ENCODE assay signal across 8 cellular contexts in the genomic region with DNA sequence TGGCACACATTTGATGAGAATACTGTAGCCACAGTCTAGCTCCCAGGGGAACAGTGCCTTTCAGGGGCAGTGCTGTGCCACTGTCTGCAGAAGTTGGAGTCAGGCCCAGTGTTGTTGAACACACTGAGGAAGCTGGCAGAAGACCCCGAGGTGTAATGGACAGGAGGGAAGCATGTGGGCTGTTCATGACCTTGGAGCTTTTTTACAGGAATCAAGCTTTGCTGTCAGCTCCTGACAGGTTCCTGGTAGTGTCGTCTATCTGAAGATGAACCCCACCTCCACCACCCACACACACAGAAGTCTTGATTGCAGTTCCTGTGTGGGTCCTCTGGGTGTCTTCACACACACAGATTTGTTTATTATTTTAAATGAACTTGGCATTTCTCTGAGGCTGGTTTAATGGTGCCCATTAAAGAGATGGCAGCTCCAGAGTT. TPM values are rescaled to one million over a fixed set of nuclear protein-coding genes. Genes with fewer than 3 reads are reported as not detected.
A peak's percentile ranks its signal among the peaks of the same experiment; 100 is the strongest.
DNase-seq lines count a peak whose midpoint lies in the region; ATAC-seq and TF ChIP-seq lines count a peak whose summit lies in the region.

No MANE protein-coding gene starts in this region.

- H3K4me3 ChIP-seq in AG10803 (ENCODE audit: low read length) = no peak overlapping the region
- H3K4me3 ChIP-seq in stomach = no peak overlapping the region

- TF ChIP-seq POLR2A in stomach (IDR thresholded peaks at IDR 0.05) = no peak

- H3K27me3 ChIP-seq in stomach = no peaks in the 10 kb centered on the region

- H3K36me3 Mint-ChIP-seq in activated T-cell treated with anti-CD3 and anti-CD28 coated beads, Interleukin-2, amount 50 U/mL, for 4 hours (ENCODE audit: insufficient read depth) = peaks cover 14% of the 10 kb centered on the region

- H3K27ac ChIP-seq in stomach = peak overlapping the region in 4 of 5 donors; percentile 12 to 56 (median 35)

- intact Hi-C loops in left ventricle myocardium superior (cut with micrococcal nuclease) (no loop called here), stomach (cut with DNase I; ENCODE audit: low total_unique reads) (no loop called here)

- peaks cover 6 to 55% (median 30%) of the 10 kb centered on the region in 4 donors for H3K4me1 ChIP-seq in stomach

- H3K27me3 Mint-ChIP-seq in activated T-cell treated with anti-CD3 and anti-CD28 coated beads, Interleukin-2, amount 50 U/mL, for 4 hours (ENCODE audit: low read depth) = no peaks in the 10 kb centered on the region

- TF ChIP-seq EP300 in stomach (IDR thresholded peaks at IDR 0.05) = no peak

- no peaks in the 10 kb centered on the region for H3K36me3 ChIP-seq in stomach

- H3K4me1 Mint-ChIP-seq in activated T-cell treated with anti-CD3 and anti-CD28 coated beads, Interleukin-2, amount 50 U/mL, for 4 hours (ENCODE audit: low read depth) = peaks cover 90% of the 10 kb centered on the region

- ATAC-seq in GM18508 (IDR thresholded peaks at IDR 0.05; ENCODE audit: insufficient read depth, unreplicated experiment) (peak; percentile 40), HG02852 (IDR thresholded peaks at IDR 0.05; ENCODE audit: unreplicated experiment) (peak; percentile 68), left ventricle myocardium superior (peak; percentile 80)
- ATAC-seq in activated T-cell treated with anti-CD3 and anti-CD28 coated beads, Interleukin-2, amount 50 U/mL, for 4 hours = peak; percentile 76 to 77

- WGBS in stomach, 5 donors = 17 to 45% (median 33%) methylated on average over 2 of the region's 2 CpGs

- H3K9me3 Mint-ChIP-seq in activated T-cell treated with anti-CD3 and anti-CD28 coated beads, Interleukin-2, amount 50 U/mL, for 4 hours = no peaks in the 10 kb centered on the region

- peak; percentile 47 for TF ChIP-seq CTCF in AG10803 (conservative IDR thresholded peaks at IDR 0.05; ENCODE audit: low read length)
- TF ChIP-seq CTCF in stomach (IDR thresholded peaks at IDR 0.05) = peak in 1 of 7 experiments; percentile 16

- DNase-seq in AG10803 (ENCODE audit: low read depth) (peak; percentile 32), NCI-H1694 (lab: John Stamatoyannopoulos, UW) (peak; percentile 49), left ventricle myocardium superior (no peak), stomach (no peak), middle frontal gyrus (ENCODE audit: extremely low spot score, low spot score) (no peak)
- peak; percentile 59 for DNase-seq in activated T-cell treated with anti-CD3 and anti-CD28 coated beads, Interleukin-2, amount 50 U/mL, for 4 hours

- H3K9me3 ChIP-seq in stomach = no peaks in the 10 kb centered on the region

- H3K4me3 Mint-ChIP-seq in activated T-cell treated with anti-CD3 and anti-CD28 coated beads, Interleukin-2, amount 50 U/mL, for 4 hours = peak overlapping the region; percentile 47

RNA-seq across cellular contexts. Expression of a gene that starts 40.3 kb away (rescaled TPM):
- total RNA-seq in activated T-cell treated with anti-CD3 and anti-CD28 coated beads, Interleukin-2, amount 50 U/mL, for 4 hours = 100 to 1,000 TPM; 275 to 314 (median 282) TPM
- total RNA-seq in left ventricle myocardium superior (16.3 TPM), stomach (10 to 100 TPM in 3 of 5 donors, 1 to 10 TPM in 2; 1.2 to 37.1 (median 10.7) TPM)
- 10 to 100 TPM in 2 of 3 donors, 1 to 10 TPM in 1; 9.6 to 18.4 (median 14.9) TPM for polyA plus RNA-seq in stomach

Comparison
In these comparisons a context has a peak if more than half of its experiments do, and no peak if none do; other contexts are left out.
1. DNase-seq: peak in AG10803 (single experiment), NCI-H1694 (single experiment) and activated T-cell treated with anti-CD3 and anti-CD28 coated beads, Interleukin-2, amount 50 U/mL, for 4 hours (single experiment); none in left ventricle myocardium superior (single experiment), stomach (single experiment) and middle frontal gyrus (single experiment).
2. RNA of a gene that starts 40.3 kb away (total RNA-seq): 275 to 314 TPM in activated T-cell treated with anti-CD3 and anti-CD28 coated beads, Interleukin-2, amount 50 U/mL, for 4 hours; 16.3 TPM in left ventricle myocardium superior (single experiment) and 1.2 to 37.1 TPM in stomach; every median in the first group is over 4 times any median in the second.
3. Peak in every context shown above with its lines, with median percentiles within 50 percentile points of each other: ATAC-seq.